ENCODE assay signal across 11 cellular contexts in the genomic region with DNA sequence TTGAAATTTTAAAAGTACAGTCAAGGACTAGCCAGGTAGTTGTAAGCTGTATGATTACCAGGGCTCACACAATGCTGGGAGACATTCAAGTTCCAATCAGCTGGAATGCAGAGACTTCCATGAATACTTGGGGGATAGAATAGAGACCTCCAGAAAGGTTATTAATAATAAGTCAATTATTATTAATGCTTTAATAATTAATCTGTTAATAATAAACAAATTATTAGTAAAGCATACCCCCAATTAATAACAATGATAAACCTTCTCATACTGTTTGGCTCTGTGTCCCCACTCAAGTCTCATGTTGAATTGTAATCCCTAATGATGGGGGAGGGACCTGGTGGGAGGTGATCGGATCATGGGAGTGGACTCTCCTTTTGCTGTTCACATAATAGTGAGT. TPM values are rescaled to one million over a fixed set of nuclear protein-coding genes. Genes with fewer than 3 reads are reported as not detected.
"Had no signal": no experiment of that assay in that cellular context is flagged by ENCODE, and none has a peak within 500 bp of the region (broad histone marks: within the 10 kb centered on the region; RNA-seq: fewer than 3 reads in every experiment).

No MANE protein-coding gene starts in this region.

- H3K9me3 ChIP-seq: HAP-1 had no signal

- H3K36me3 ChIP-seq: HAP-1 had no signal

- H3K27ac Mint-ChIP-seq: HFFc6, IgD-negative memory B cell had no signal

- ATAC-seq: HCT116, HepG2 had no signal

- H3K4me1 Mint-ChIP-seq: IgD-negative memory B cell had no signal

- H3K9ac ChIP-seq: GM23248 had no signal

- H3K9me3 Mint-ChIP-seq: HFFc6 had no signal

- H3K4me3 ChIP-seq: GM23248, HAP-1 had no signal

- DNase-seq: GM23248, GOT3, H7, HFFc6 had no signal

- H3K27ac ChIP-seq: GM23248, HL-60 had no signal

- H2AFZ ChIP-seq: GM23248 had no signal

- H3K4me3 Mint-ChIP-seq: HFFc6, IgD-negative memory B cell had no signal

RNA-seq across cellular contexts. Expression of a gene that starts 14.6 kb away (rescaled TPM):
- total RNA-seq: GM23248, H4, H7, HepG2, HFFc6, HT1080 had no signal

RNA-seq across cellular contexts. Expression of a gene that starts 45.5 kb away (rescaled TPM):
- total RNA-seq: GM23248, H4, H7, HepG2, HFFc6, HT1080 had no signal
